ENCODE assay signal across 1 cellular context in the genomic region with DNA sequence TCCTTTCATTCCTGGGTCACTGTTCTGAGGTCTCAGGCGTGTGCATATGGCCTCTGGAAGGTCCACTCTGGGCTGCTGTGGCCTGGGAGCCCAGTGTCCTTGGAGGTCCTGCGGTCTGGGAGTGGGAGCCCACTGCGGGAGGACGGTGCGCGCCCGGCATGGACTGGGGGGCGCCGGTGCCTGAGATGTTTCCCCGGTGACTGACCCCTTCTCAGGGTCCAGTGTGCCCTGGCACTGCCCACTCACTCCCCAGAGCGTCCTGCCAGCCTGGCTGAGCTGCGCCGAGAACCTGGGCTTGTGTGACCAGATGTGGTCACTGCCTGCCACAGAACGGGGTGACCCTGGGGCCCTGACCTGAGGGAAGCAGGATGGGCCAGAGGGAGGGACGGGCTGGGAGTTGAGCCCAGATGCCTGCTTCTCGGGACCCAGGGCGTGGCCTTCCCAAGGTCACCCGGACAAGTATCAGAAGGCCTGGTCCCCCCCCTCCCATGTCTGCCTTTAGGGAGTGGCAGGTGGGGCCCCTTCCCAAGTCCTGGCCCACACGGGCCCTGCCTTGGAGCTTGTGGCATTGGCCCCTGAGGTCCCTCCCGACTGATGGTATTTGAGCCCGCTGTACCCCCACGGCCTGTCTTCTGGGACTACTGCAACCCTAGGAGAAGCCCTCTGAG.
TF ChIP-seq lines count a peak whose summit lies in the region.

No MANE protein-coding gene starts in this region.

TF ChIP-seq in GM23338, 12 proteins besides CTCF, POLR2A, EP300 and RAD21 (continued from another document):
- TF ChIP-seq, protein P1, sequence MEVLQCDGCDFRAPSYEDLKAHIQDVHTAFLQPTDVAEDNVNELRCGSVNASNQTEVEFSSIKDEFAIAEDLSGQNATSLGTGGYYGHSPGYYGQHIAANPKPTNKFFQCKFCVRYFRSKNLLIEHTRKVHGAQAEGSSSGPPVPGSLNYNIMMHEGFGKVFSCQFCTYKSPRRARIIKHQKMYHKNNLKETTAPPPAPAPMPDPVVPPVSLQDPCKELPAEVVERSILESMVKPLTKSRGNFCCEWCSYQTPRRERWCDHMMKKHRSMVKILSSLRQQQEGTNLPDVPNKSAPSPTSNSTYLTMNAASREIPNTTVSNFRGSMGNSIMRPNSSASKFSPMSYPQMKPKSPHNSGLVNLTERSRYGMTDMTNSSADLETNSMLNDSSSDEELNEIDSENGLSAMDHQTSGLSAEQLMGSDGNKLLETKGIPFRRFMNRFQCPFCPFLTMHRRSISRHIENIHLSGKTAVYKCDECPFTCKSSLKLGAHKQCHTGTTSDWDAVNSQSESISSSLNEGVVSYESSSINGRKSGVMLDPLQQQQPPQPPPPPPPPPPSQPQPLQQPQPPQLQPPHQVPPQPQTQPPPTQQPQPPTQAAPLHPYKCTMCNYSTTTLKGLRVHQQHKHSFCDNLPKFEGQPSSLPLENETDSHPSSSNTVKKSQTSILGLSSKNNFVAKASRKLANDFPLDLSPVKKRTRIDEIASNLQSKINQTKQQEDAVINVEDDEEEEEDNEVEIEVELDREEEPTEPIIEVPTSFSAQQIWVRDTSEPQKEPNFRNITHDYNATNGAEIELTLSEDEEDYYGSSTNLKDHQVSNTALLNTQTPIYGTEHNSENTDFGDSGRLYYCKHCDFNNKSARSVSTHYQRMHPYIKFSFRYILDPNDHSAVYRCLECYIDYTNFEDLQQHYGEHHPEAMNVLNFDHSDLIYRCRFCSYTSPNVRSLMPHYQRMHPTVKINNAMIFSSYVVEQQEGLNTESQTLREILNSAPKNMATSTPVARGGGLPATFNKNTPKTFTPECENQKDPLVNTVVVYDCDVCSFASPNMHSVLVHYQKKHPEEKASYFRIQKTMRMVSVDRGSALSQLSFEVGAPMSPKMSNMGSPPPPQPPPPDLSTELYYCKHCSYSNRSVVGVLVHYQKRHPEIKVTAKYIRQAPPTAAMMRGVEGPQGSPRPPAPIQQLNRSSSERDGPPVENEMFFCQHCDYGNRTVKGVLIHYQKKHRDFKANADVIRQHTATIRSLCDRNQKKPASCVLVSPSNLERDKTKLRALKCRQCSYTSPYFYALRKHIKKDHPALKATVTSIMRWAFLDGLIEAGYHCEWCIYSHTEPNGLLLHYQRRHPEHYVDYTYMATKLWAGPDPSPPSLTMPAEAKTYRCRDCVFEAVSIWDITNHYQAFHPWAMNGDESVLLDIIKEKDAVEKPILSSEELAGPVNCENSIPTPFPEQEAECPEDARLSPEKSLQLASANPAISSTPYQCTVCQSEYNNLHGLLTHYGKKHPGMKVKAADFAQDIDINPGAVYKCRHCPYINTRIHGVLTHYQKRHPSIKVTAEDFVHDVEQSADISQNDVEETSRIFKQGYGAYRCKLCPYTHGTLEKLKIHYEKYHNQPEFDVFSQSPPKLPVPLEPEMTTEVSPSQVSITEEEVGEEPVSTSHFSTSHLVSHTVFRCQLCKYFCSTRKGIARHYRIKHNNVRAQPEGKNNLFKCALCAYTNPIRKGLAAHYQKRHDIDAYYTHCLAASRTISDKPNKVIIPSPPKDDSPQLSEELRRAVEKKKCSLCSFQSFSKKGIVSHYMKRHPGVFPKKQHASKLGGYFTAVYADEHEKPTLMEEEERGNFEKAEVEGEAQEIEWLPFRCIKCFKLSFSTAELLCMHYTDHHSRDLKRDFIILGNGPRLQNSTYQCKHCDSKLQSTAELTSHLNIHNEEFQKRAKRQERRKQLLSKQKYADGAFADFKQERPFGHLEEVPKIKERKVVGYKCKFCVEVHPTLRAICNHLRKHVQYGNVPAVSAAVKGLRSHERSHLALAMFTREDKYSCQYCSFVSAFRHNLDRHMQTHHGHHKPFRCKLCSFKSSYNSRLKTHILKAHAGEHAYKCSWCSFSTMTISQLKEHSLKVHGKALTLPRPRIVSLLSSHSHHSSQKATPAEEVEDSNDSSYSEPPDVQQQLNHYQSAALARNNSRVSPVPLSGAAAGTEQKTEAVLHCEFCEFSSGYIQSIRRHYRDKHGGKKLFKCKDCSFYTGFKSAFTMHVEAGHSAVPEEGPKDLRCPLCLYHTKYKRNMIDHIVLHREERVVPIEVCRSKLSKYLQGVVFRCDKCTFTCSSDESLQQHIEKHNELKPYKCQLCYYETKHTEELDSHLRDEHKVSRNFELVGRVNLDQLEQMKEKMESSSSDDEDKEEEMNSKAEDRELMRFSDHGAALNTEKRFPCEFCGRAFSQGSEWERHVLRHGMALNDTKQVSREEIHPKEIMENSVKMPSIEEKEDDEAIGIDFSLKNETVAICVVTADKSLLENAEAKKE (CRISPR knock-in tag; IDR thresholded peaks at IDR 0.05) = no peak
- TF ChIP-seq POLR2AphosphoS5 (IDR thresholded peaks at IDR 0.05; ENCODE audit: low read depth) (no peak), STAT1 (IDR thresholded peaks at IDR 0.05; ENCODE audit: unreplicated experiment) (no peak), ZNF114 (CRISPR knock-in tag; IDR thresholded peaks at IDR 0.05) (no peak), ZNF331 (CRISPR knock-in tag; IDR thresholded peaks at IDR 0.05; ENCODE audit: low read depth) (no peak)
TF ChIP-seq in GM23338: peak in this region for 0.
